Comparison of ENCODE assay signal across 7 cellular contexts in genomic region chr2:223970343-223971128, GRCh38. TPM values are rescaled to one million over a fixed set of nuclear protein-coding genes. Genes with fewer than 3 reads are reported as not detected.
DNase-seq lines count a peak whose midpoint lies in the region; ATAC-seq and TF ChIP-seq lines count a peak whose summit lies in the region.

No MANE protein-coding gene starts in this region.

- WGBS in GM23248 (ENCODE audit: low coverage in 1 of 2, low lambda C conversion rate in 2 of 2, missing lambda C conversion rate in 2 of 2), 2 experiments, result 67 to 73% methylated on average over 8 of the region's 8 CpGs
- 61 to 74% methylated on average over 8 of the region's 8 CpGs for WGBS in lung, 2 donors

- H3K9me3 ChIP-seq in GM23248 (ENCODE audit: low read depth) (no peaks in the 10 kb centered on the region), lung (ENCODE audit: control insufficient read depth in 2 of 2, insufficient read depth in 1 of 2, low read length in 1 of 2) (no peaks in the 10 kb centered on the region)

- no peak overlapping the region for H3K4me2 ChIP-seq in GM23248 (ENCODE audit: unreplicated experiment)

- no peak overlapping the region for H2AFZ ChIP-seq in GM23248

- TF ChIP-seq CTCF in choroid plexus epithelial cell (conservative IDR thresholded peaks at IDR 0.05; ENCODE audit: low read depth, low read length) (peak; percentile 80), lung (IDR thresholded peaks at IDR 0.05; ENCODE audit: control extremely low read depth, extremely low read depth) (peak; percentile 68)

- H3K4me3 ChIP-seq in GM23248 (no peak overlapping the region), choroid plexus epithelial cell (ENCODE audit: low read depth, low read length) (no peak overlapping the region), lung (no peak overlapping the region)

- H3K9me2 ChIP-seq in GM23248 (ENCODE audit: insufficient read depth), result no peaks in the 10 kb centered on the region

- peak overlapping the region; percentile 76 for H3K27ac ChIP-seq in GM23248
- no peak overlapping the region for H3K27ac ChIP-seq in lung (ENCODE audit: low read depth in 1 of 2, low read length in 1 of 2)

- peaks cover 16% of the 10 kb centered on the region for H3K4me1 ChIP-seq in GM23248 (ENCODE audit: insufficient read depth)
- no peaks in the 10 kb centered on the region for H3K4me1 ChIP-seq in lung (ENCODE audit: control insufficient read depth in 2 of 2, insufficient read depth in 2 of 2, low read length in 2 of 2)

- DNase-seq in GM04503 (ENCODE audit: low read depth) (peak; percentile 31), GM23248 (peak; percentile 66), NAMALWA (ENCODE audit: low spot score) (peak; percentile 80), T-helper 2 cell (peak in 3 of 5 experiments; percentile 5 to 59 (median 20)), choroid plexus epithelial cell (ENCODE audit: low read depth) (peak; percentile 75), lung (ENCODE audit: low spot score) (no peak), stromal cell of bone marrow (ENCODE audit: low read depth) (peak; percentile 47)

- H4K20me1 ChIP-seq in GM23248 (ENCODE audit: insufficient read depth), result no peaks in the 10 kb centered on the region

- peak; percentile 75 for ATAC-seq in lung (ENCODE audit: insufficient read depth, low FRiP score)

- peaks cover 92% of the 10 kb centered on the region for H3F3A ChIP-seq in GM23248 (ENCODE audit: insufficient read depth)

- H3K27me3 ChIP-seq in GM23248 (replicated peaks; ENCODE audit: insufficient read depth) (no peaks in the 10 kb centered on the region), lung (ENCODE audit: control insufficient read depth, insufficient read depth) (no peaks in the 10 kb centered on the region)

- no peaks in the 10 kb centered on the region for H3K79me2 ChIP-seq in GM23248 (ENCODE audit: insufficient read depth)

- H3K36me3 ChIP-seq in GM23248 (ENCODE audit: low read depth) (peaks cover 34% of the 10 kb centered on the region), lung (ENCODE audit: control insufficient read depth in 2 of 2, insufficient read depth in 2 of 2, low read length in 2 of 2) (peaks cover 5 to 17% of the 10 kb centered on the region in 2 donors)

- in situ Hi-C loops in GM23248 (cut with MboI), result no loop called here

- H3K9ac ChIP-seq in GM23248, result peak overlapping the region; percentile 26

RNA-seq across cellular contexts. Expression of gene MRPL44, which starts 13.3 kb away (rescaled TPM):
- total RNA-seq in GM23248 (2014; rRNA removed; shearing (Covaris generic)), result 34.4 and 34.9 TPM in 2 replicates
- polyA plus RNA-seq in GM23248 (2016; fragmentation: Nextera tagmentation; extraction: Ambion mirVana), result 24.1 and 27.8 TPM in 2 replicates
- total RNA-seq in lung, result 10 to 100 TPM; 20.7 to 22.4 TPM
- polyA plus RNA-seq in lung, result 10 to 100 TPM; 20.4 to 23.1 TPM

RNA-seq across cellular contexts. Expression of gene WDFY1, which starts 25.4 kb away (rescaled TPM):
- 76.9 and 81.2 TPM in 2 replicates for total RNA-seq in GM23248 (2014; rRNA removed; shearing (Covaris generic))
- polyA plus RNA-seq in GM23248 (2016; fragmentation: Nextera tagmentation; extraction: Ambion mirVana) (60.6 and 65.1 TPM in 2 replicates), lung (10 to 100 TPM; 14.5 to 23.2 TPM)
- 10 to 100 TPM; 38.3 to 90.9 TPM for total RNA-seq in lung
